ENCODE assay signal across 1 cellular context in the genomic region with DNA sequence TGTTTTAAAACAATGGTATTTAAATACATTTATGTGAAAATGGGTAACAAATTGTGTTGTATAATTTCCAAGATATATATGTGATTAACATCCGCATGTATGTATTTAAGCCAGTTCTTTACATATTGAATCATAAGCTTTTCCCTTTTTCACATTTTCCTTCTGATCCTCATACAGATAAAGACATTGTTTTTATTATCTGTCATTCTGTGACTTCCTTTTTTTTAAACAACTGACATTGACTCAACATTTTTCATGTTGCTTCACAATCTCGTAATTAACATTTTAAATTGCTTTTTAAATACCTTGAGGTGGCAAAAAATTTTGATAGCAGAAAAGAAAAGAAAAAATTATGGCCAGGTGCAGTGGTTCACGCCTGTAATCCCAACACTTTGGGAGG.
TF ChIP-seq lines count a peak whose summit lies in the region.

No MANE protein-coding gene starts in this region.

TF ChIP-seq in GM12878, 131 proteins besides CTCF, POLR2A, EP300 and RAD21:
- TF ChIP-seq, protein P1, sequence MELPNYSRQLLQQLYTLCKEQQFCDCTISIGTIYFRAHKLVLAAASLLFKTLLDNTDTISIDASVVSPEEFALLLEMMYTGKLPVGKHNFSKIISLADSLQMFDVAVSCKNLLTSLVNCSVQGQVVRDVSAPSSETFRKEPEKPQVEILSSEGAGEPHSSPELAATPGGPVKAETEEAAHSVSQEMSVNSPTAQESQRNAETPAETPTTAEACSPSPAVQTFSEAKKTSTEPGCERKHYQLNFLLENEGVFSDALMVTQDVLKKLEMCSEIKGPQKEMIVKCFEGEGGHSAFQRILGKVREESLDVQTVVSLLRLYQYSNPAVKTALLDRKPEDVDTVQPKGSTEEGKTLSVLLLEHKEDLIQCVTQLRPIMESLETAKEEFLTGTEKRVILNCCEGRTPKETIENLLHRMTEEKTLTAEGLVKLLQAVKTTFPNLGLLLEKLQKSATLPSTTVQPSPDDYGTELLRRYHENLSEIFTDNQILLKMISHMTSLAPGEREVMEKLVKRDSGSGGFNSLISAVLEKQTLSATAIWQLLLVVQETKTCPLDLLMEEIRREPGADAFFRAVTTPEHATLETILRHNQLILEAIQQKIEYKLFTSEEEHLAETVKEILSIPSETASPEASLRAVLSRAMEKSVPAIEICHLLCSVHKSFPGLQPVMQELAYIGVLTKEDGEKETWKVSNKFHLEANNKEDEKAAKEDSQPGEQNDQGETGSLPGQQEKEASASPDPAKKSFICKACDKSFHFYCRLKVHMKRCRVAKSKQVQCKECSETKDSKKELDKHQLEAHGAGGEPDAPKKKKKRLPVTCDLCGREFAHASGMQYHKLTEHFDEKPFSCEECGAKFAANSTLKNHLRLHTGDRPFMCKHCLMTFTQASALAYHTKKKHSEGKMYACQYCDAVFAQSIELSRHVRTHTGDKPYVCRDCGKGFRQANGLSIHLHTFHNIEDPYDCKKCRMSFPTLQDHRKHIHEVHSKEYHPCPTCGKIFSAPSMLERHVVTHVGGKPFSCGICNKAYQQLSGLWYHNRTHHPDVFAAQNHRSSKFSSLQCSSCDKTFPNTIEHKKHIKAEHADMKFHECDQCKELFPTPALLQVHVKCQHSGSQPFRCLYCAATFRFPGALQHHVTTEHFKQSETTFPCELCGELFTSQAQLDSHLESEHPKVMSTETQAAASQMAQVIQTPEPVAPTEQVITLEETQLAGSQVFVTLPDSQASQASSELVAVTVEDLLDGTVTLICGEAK (IDR thresholded peaks at IDR 0.05; ENCODE audit: borderline replicate concordance): no peak
- TF ChIP-seq KDM1A (IDR thresholded peaks at IDR 0.05; ENCODE audit: borderline replicate concordance) (no peak), CREB1 (IDR thresholded peaks at IDR 0.05; ENCODE audit: low read depth) (no peak), PAX8 (IDR thresholded peaks at IDR 0.05) (no peak), GABPA (IDR thresholded peaks at IDR 0.05; ENCODE audit: low read depth) (no peak), JUNB (IDR thresholded peaks at IDR 0.05) (no peak), NR2C2 (IDR thresholded peaks at IDR 0.05; ENCODE audit: borderline replicate concordance, control insufficient read depth, insufficient read length, low read depth) (no peak), SP1 (IDR thresholded peaks at IDR 0.05; ENCODE audit: low read depth, low read length) (no peak), BRCA1 (IDR thresholded peaks at IDR 0.05; ENCODE audit: low read depth, low read length) (no peak), ATF7 (IDR thresholded peaks at IDR 0.05; ENCODE audit: low read depth) (no peak), SRF (IDR thresholded peaks at IDR 0.05; ENCODE audit: low read depth in 2 of 2, low read length in 2 of 2) (no peak), ZNF687 (IDR thresholded peaks at IDR 0.05) (no peak), DPF2 (IDR thresholded peaks at IDR 0.05) (no peak), TCF7 (IDR thresholded peaks at IDR 0.05; ENCODE audit: borderline replicate concordance) (no peak), GATAD2B (conservative IDR thresholded peaks at IDR 0.05; ENCODE audit: low read depth) (no peak), EGR1 (IDR thresholded peaks at IDR 0.05; ENCODE audit: borderline replicate concordance in 1 of 2, low read depth in 2 of 2, low read length in 2 of 2) (no peak), NR2C1 (IDR thresholded peaks at IDR 0.05) (no peak)
- TF ChIP-seq, protein P2, sequence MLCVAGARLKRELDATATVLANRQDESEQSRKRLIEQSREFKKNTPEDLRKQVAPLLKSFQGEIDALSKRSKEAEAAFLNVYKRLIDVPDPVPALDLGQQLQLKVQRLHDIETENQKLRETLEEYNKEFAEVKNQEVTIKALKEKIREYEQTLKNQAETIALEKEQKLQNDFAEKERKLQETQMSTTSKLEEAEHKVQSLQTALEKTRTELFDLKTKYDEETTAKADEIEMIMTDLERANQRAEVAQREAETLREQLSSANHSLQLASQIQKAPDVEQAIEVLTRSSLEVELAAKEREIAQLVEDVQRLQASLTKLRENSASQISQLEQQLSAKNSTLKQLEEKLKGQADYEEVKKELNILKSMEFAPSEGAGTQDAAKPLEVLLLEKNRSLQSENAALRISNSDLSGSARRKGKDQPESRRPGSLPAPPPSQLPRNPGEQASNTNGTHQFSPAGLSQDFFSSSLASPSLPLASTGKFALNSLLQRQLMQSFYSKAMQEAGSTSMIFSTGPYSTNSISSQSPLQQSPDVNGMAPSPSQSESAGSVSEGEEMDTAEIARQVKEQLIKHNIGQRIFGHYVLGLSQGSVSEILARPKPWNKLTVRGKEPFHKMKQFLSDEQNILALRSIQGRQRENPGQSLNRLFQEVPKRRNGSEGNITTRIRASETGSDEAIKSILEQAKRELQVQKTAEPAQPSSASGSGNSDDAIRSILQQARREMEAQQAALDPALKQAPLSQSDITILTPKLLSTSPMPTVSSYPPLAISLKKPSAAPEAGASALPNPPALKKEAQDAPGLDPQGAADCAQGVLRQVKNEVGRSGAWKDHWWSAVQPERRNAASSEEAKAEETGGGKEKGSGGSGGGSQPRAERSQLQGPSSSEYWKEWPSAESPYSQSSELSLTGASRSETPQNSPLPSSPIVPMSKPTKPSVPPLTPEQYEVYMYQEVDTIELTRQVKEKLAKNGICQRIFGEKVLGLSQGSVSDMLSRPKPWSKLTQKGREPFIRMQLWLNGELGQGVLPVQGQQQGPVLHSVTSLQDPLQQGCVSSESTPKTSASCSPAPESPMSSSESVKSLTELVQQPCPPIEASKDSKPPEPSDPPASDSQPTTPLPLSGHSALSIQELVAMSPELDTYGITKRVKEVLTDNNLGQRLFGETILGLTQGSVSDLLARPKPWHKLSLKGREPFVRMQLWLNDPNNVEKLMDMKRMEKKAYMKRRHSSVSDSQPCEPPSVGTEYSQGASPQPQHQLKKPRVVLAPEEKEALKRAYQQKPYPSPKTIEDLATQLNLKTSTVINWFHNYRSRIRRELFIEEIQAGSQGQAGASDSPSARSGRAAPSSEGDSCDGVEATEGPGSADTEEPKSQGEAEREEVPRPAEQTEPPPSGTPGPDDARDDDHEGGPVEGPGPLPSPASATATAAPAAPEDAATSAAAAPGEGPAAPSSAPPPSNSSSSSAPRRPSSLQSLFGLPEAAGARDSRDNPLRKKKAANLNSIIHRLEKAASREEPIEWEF (IDR thresholded peaks at IDR 0.05; ENCODE audit: insufficient replicate concordance, low read depth, low read length): no peak
